8 cellular contexts compared by ENCODE assay signal in genomic region chr10:84424731-84425165, GRCh38.
DNase-seq lines count a peak whose midpoint lies in the region; ATAC-seq, FAIRE-seq and TF ChIP-seq lines count a peak whose summit lies in the region.

No MANE protein-coding gene starts in this region.

- no peaks in the 10 kb centered on the region for H3K9me1 ChIP-seq in K562 (ENCODE audit: control insufficient read depth, insufficient read depth, low read length)

- no peak for TF ChIP-seq RAD21 in K562 (CRISPR knock-in tag; conservative IDR thresholded peaks at IDR 0.05 in 1 of 2, IDR thresholded peaks at IDR 0.05 in 1 of 2)

- no peaks in the 10 kb centered on the region for H3K9me2 ChIP-seq in MM.1S (replicated peaks; ENCODE audit: insufficient read depth, low read length)

- TF ChIP-seq EP300 in K562 (IDR thresholded peaks at IDR 0.05; ENCODE audit: low read length) = no peak

- H3K4me3 Mint-ChIP-seq in activated CD8-positive, alpha-beta memory T cell treated with anti-CD3 and anti-CD28 coated beads, Interleukin-2, amount 10 ng/mL, durations not matched to agents 7 days and 5 days = peak overlapping the region; percentile 7

- H3K27ac ChIP-seq in MM.1S (ENCODE audit: low read length) (peak overlapping the region; percentile 58; the same call in 1 of the 2 replicates), K562 (ENCODE audit: extremely low read depth, low read depth, low read length) (no peak overlapping the region), rectal smooth muscle tissue (ENCODE audit: low read depth, low read length) (peak overlapping the region; percentile 73)

- in situ Hi-C loops in K562 (cut with MboI) = no loop called here

- H3K4me3 ChIP-seq in MM.1S (ENCODE audit: low read length) = 0 out of 2 replicates have a peak overlapping the region, but pooled peaks have one; percentile 16
- no peak overlapping the region for H3K4me3 ChIP-seq in K562
- peak overlapping the region; percentile 40 for H3K4me3 ChIP-seq in rectal smooth muscle tissue (ENCODE audit: low read length)

- CTCF ChIA-PET in activated CD8-positive, alpha-beta memory T cell treated with anti-CD3 and anti-CD28 coated beads, Interleukin-2, amount 10 ng/mL, durations not matched to agents 7 days and 5 days (lab: Charles Lee) = interaction anchor here (0.8 to 2.4 kb wide), 4 partner anchors 11 to 116 kb away, joined by 3 to 11 read pairs (median 3); no protein-coding TSS in a partner anchor
- CTCF ChIA-PET in K562 (lab: Yijun Ruan, JAX; ENCODE audit: low intra/inter-chr PET ratio) = no interaction called here

- H3K27me3 ChIP-seq in MM.1S (replicated peaks; ENCODE audit: insufficient read depth, low read length) (no peaks in the 10 kb centered on the region), K562 (ENCODE audit: control insufficient read depth in 2 of 2, insufficient read depth in 2 of 2, low read length in 2 of 2) (no peaks in the 10 kb centered on the region), rectal smooth muscle tissue (ENCODE audit: control insufficient read depth, insufficient read depth, low read length) (no peaks in the 10 kb centered on the region)

- ATAC-seq in activated CD8-positive, alpha-beta memory T cell treated with anti-CD3 and anti-CD28 coated beads, Interleukin-2, amount 10 ng/mL, durations not matched to agents 7 days and 5 days = peak; percentile 80
- ATAC-seq in K562 = peak; percentile 66

- H3K9me3 ChIP-seq in MM.1S (replicated peaks; ENCODE audit: insufficient read depth, low read length) = no peaks in the 10 kb centered on the region
- H3K9me3 ChIP-seq in K562 (replicated peaks; ENCODE audit: control insufficient read depth, insufficient read depth, low read depth, low read length) = no peaks in the 10 kb centered on the region

- BruUV-seq in K562 (replicated peaks; lab: Mats Ljungman, UMichigan) = no TSS peak

- H3K36me3 ChIP-seq in MM.1S (replicated peaks; ENCODE audit: insufficient read depth, low read length) = no peaks in the 10 kb centered on the region
- no peaks in the 10 kb centered on the region; the same call in 2 of the 3 replicates for H3K36me3 ChIP-seq in K562 (ENCODE audit: control insufficient read depth, insufficient read depth, low read length)
- peaks cover 2% of the 10 kb centered on the region for H3K36me3 ChIP-seq in rectal smooth muscle tissue (ENCODE audit: control insufficient read depth, insufficient read depth, low read length)

- no peaks in the 10 kb centered on the region for H3K27me3 Mint-ChIP-seq in activated CD8-positive, alpha-beta memory T cell treated with anti-CD3 and anti-CD28 coated beads, Interleukin-2, amount 10 ng/mL, durations not matched to agents 7 days and 5 days

- no peaks in the 10 kb centered on the region for H4K20me1 ChIP-seq in MM.1S (ENCODE audit: insufficient read depth, low read length)
- no peaks in the 10 kb centered on the region for H4K20me1 ChIP-seq in K562 (replicated peaks; ENCODE audit: control insufficient read depth, insufficient read depth, low read length)

- peak; percentile 55 for DNase-seq in activated CD8-positive, alpha-beta memory T cell treated with anti-CD3 and anti-CD28 coated beads, Interleukin-2, amount 10 ng/mL, durations not matched to agents 7 days and 5 days
- no peak for DNase-seq in activated CD8-positive, alpha-beta memory T cell treated with anti-CD3 and anti-CD28 coated beads, Interleukin-2, amount 50 U/mL, for 4 hours
- DNase-seq in MM.1S (peak; percentile 36), K562 (ENCODE audit: extremely low read depth in 1 of 4, low spot score in 3 of 4) (no peak), hypothalamus (lab: John Stamatoyannopoulos, UW) (peak in 44 of 51 donors; percentile 3 to 88 (median 68)), NCI-H187 treated with DMSO at 0.1 percent for 48 hours (lab: John Stamatoyannopoulos, UW) (no peak), HuH-7 (ENCODE audit: low spot score) (no peak)

- H3K36me3 Mint-ChIP-seq in activated CD8-positive, alpha-beta memory T cell treated with anti-CD3 and anti-CD28 coated beads, Interleukin-2, amount 10 ng/mL, durations not matched to agents 7 days and 5 days = peaks cover 43% of the 10 kb centered on the region

- TF ChIP-seq POLR2A in K562 (conservative IDR thresholded peaks at IDR 0.05) = no peak

- H3K9ac ChIP-seq in MM.1S (ENCODE audit: low read length) (peak overlapping the region; percentile 30; the same call in 1 of the 2 replicates), K562 (ENCODE audit: insufficient read depth in 1 of 2, low read depth in 2 of 2, low read length in 2 of 2) (no peak overlapping the region), rectal smooth muscle tissue (ENCODE audit: low read length) (no peak overlapping the region)

- POLR2A ChIA-PET in K562 (lab: Yijun Ruan, JAX) = interaction anchor here (0.6 to 1.1 kb wide), 3 partner anchors 37 to 113 kb away, joined by 3 to 4 read pairs (median 3); no protein-coding TSS in a partner anchor

- TF ChIP-seq CTCF in MM.1S (IDR thresholded peaks at IDR 0.05; ENCODE audit: low read length) (no peak), K562 (IDR thresholded peaks at IDR 0.05 in 2 of 3, conservative IDR thresholded peaks at IDR 0.05 in 1 of 3; ENCODE audit: insufficient read depth in 2 of 3, low read depth in 1 of 3, low read length in 3 of 3) (no peak)

- 40% methylated on average over 3 of the region's 3 CpGs for WGBS in K562 (ENCODE audit: insufficient coverage, low coverage, missing lambda C conversion rate)

- H3K4me2 ChIP-seq in MM.1S (ENCODE audit: low read depth, low read length) (peak overlapping the region; percentile 56), K562 (ENCODE audit: insufficient read depth, low read length) (no peak overlapping the region)

- H2AFZ ChIP-seq in MM.1S (ENCODE audit: low read length) = no peak overlapping the region; the same call in 1 of the 2 replicates
- H2AFZ ChIP-seq in K562 (ENCODE audit: low read depth, low read length) = no peak overlapping the region

- peaks cover 13% of the 10 kb centered on the region for H3K4me1 Mint-ChIP-seq in activated CD8-positive, alpha-beta memory T cell treated with anti-CD3 and anti-CD28 coated beads, Interleukin-2, amount 10 ng/mL, durations not matched to agents 7 days and 5 days

- no peaks in the 10 kb centered on the region for H3K79me2 ChIP-seq in MM.1S (ENCODE audit: low read length)
- no peaks in the 10 kb centered on the region for H3K79me2 ChIP-seq in K562 (ENCODE audit: control insufficient read depth, insufficient read depth, low read length)

- H3K4me1 ChIP-seq in MM.1S (ENCODE audit: low read length) (peaks cover 17% of the 10 kb centered on the region), K562 (replicated peaks in 1 of 2; ENCODE audit: control insufficient read depth in 2 of 2, insufficient read depth in 2 of 2, low read length in 2 of 2) (no peaks in the 10 kb centered on the region; a peak in 2 of 5 replicates), rectal smooth muscle tissue (ENCODE audit: control insufficient read depth, insufficient read depth, low read length) (peaks cover 17% of the 10 kb centered on the region)

- FAIRE-seq in K562 (lab: Jason Lieb, UNC) = no peak

- H3K27ac Mint-ChIP-seq in activated CD8-positive, alpha-beta memory T cell treated with anti-CD3 and anti-CD28 coated beads, Interleukin-2, amount 10 ng/mL, durations not matched to agents 7 days and 5 days = peak overlapping the region; percentile 66

- intact Hi-C loops in K562 (cut with micrococcal nuclease) = loop anchor here (5.0 kb wide), 1 partner anchor 67 kb away; no protein-coding TSS in a partner anchor

- peaks cover 10% of the 10 kb centered on the region for H3K9me3 Mint-ChIP-seq in activated CD8-positive, alpha-beta memory T cell treated with anti-CD3 and anti-CD28 coated beads, Interleukin-2, amount 10 ng/mL, durations not matched to agents 7 days and 5 days (ENCODE audit: low read depth)

- H3F3A ChIP-seq in MM.1S (ENCODE audit: insufficient read depth, low read length) = peaks cover 11% of the 10 kb centered on the region; the same call in 1 of the 2 replicates

TF ChIP-seq in K562, 482 proteins besides CTCF, POLR2A, EP300 and RAD21:
- TF ChIP-seq RFX1 (IDR thresholded peaks at IDR 0.05) = no peak
- peak; percentile 38; the same call in 1 of the 2 replicates for TF ChIP-seq GABPA (tag; conservative IDR thresholded peaks at IDR 0.05; ENCODE audit: low read depth)

Comparison
In these comparisons a context has a peak if more than half of its experiments do, and no peak if none do; other contexts are left out.
1. DNase-seq: peak in activated CD8-positive, alpha-beta memory T cell treated with anti-CD3 and anti-CD28 coated beads, Interleukin-2, amount 10 ng/mL, durations not matched to agents 7 days and 5 days (single experiment), MM.1S (single experiment) and hypothalamus (44 of 51); none in activated CD8-positive, alpha-beta memory T cell treated with anti-CD3 and anti-CD28 coated beads, Interleukin-2, amount 50 U/mL, for 4 hours (single experiment), K562 (0 of 4), NCI-H187 treated with DMSO at 0.1 percent for 48 hours (single experiment) and HuH-7 (single experiment).